In the genomic region with DNA sequence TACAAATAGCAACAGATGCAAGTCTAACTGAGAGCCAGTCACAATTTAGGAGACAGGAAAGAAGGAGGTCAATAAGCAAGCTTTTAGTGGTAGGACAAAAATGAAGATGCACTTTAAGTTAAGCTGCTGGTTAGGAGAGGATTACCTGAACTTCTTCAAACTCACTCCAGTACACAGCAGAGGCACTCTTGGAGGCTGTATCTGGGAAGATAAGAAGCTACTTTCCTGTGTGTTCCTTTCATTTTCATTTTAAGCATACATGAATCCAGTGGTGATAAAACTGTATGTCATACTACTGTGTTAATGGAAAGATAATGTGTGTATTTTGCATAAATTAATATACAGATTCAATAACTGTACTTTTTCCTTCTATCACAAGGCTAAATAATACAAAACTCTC, we compare ENCODE assay signal across 1 cellular context.
TF ChIP-seq lines count a peak whose summit lies in the region.

No MANE protein-coding gene starts in this region.

TF ChIP-seq in GM12878, 131 proteins besides CTCF, POLR2A, EP300 and RAD21:
- TF ChIP-seq ZNF384 (IDR thresholded peaks at IDR 0.05; ENCODE audit: borderline replicate concordance, low read depth, low read length) = no peak
- no peak for TF ChIP-seq ASH2L (IDR thresholded peaks at IDR 0.05; ENCODE audit: borderline replicate concordance, low read depth)
- TF ChIP-seq ESRRA (IDR thresholded peaks at IDR 0.05; ENCODE audit: low read length) = no peak
- TF ChIP-seq CHD4 (IDR thresholded peaks at IDR 0.05) = no peak
- TF ChIP-seq, protein P1, sequence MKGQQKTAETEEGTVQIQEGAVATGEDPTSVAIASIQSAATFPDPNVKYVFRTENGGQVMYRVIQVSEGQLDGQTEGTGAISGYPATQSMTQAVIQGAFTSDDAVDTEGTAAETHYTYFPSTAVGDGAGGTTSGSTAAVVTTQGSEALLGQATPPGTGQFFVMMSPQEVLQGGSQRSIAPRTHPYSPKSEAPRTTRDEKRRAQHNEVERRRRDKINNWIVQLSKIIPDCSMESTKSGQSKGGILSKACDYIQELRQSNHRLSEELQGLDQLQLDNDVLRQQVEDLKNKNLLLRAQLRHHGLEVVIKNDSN (IDR thresholded peaks at IDR 0.05; ENCODE audit: borderline replicate concordance, extremely low read length, insufficient read depth, low read depth, low read length) = no peak
- no peak for TF ChIP-seq NFIC (IDR thresholded peaks at IDR 0.05; ENCODE audit: low read depth, low read length)
- no peak for TF ChIP-seq FOXK2 (IDR thresholded peaks at IDR 0.05)
- TF ChIP-seq ZNF217 (IDR thresholded peaks at IDR 0.05) = no peak
- no peak for TF ChIP-seq TCF7 (IDR thresholded peaks at IDR 0.05; ENCODE audit: borderline replicate concordance)
- TF ChIP-seq FOXM1 (IDR thresholded peaks at IDR 0.05; ENCODE audit: low read depth, low read length) = no peak
